In genomic region chr17:76598004-76598439, GRCh38 we compare ENCODE assay signal across 15 cellular contexts. TPM values are rescaled to one million over a fixed set of nuclear protein-coding genes. Genes with fewer than 3 reads are reported as not detected.
DNase-seq lines count a peak whose midpoint lies in the region; ATAC-seq and TF ChIP-seq lines count a peak whose summit lies in the region.
"Had no signal": no experiment of that assay in that cellular context is flagged by ENCODE, and none has a peak within 500 bp of the region (broad histone marks: within the 10 kb centered on the region; RNA-seq: fewer than 3 reads in every experiment).

No MANE protein-coding gene starts in this region.

- no peak for ATAC-seq in foreskin keratinocyte
- no peak for ATAC-seq in GM19328 (IDR thresholded peaks at IDR 0.05; ENCODE audit: unreplicated experiment)

- TF ChIP-seq CTCF in foreskin keratinocyte (conservative IDR thresholded peaks at IDR 0.05) = no peak
- no peak for TF ChIP-seq CTCF in spleen (IDR thresholded peaks at IDR 0.05 in 8 of 11, conservative IDR thresholded peaks at IDR 0.05 in 3 of 11)

- peaks cover 35% of the 10 kb centered on the region for H3K4me1 ChIP-seq in foreskin keratinocyte
- peaks cover 17 to 52% (median 41%) of the 10 kb centered on the region in 6 donors for H3K4me1 ChIP-seq in spleen

- peak overlapping the region in 1 of 8 donors; percentile 7 for H3K4me3 ChIP-seq in spleen
- H3K4me3 ChIP-seq: transverse colon had no signal

- DNase-seq in NCI-H2081 (lab: John Stamatoyannopoulos, UW) = peak; percentile 31 to 66
- no peak for DNase-seq in NCI-H2081 treated with DMSO at 0.1 percent for 48 hours (lab: John Stamatoyannopoulos, UW)
- peak; percentile 84 for DNase-seq in NOMO-1 treated with DMSO at 0.1 percent for 48 hours (lab: John Stamatoyannopoulos, UW; ENCODE audit: unreplicated experiment)
- no peak for DNase-seq in foreskin keratinocyte
- DNase-seq in spleen = no peak
- DNase-seq in stimulated activated CD4-positive, alpha-beta T cell treated with anti-CD3 and anti-CD28 coated beads, Interleukin-1b, Interleukin-23, amount 100 ng/mL, for 48 hours = no peak
- no peak for DNase-seq in activated naive CD4-positive, alpha-beta T cell (lab: John Stamatoyannopoulos, UW)
- DNase-seq: brain microvascular endothelial cell; foreskin melanocyte; stimulated activated CD4-positive, alpha-beta T cell treated with anti-CD3 and anti-CD28 coated beads, Interleukin-2, amount 100 ng/mL, for 48 hours; SW 1271; transverse colon had no signal

- TF ChIP-seq POLR2A in spleen (IDR thresholded peaks at IDR 0.05) = no peak

- WGBS in spleen, 5 donors = 0 to 11% (median 10%) methylated on average over 2 of the region's 2 CpGs

- no peaks in the 10 kb centered on the region for H3K27me3 ChIP-seq in foreskin keratinocyte
- H3K27me3 ChIP-seq in spleen (replicated peaks in 1 of 7) = peaks cover 0 to 19% (median 0%) of the 10 kb centered on the region in 7 donors
- H3K27me3 ChIP-seq: brain microvascular endothelial cell had no signal

- no peaks in the 10 kb centered on the region for H3K9me3 ChIP-seq in spleen
- H3K9me3 ChIP-seq: transverse colon had no signal

- H3K27ac ChIP-seq in foreskin keratinocyte = peak overlapping the region; percentile 84
- H3K27ac ChIP-seq in spleen = peak overlapping the region in 7 of 8 donors; percentile 18 to 85 (median 76)
- H3K27ac ChIP-seq: brain microvascular endothelial cell, KMS-11, transverse colon had no signal

- intact Hi-C loops in spleen (cut with DNase I; ENCODE audit: low total_unique reads) = no loop called here

- H3K36me3 ChIP-seq in spleen = no peaks in the 10 kb centered on the region
- H3K36me3 ChIP-seq: brain microvascular endothelial cell, transverse colon had no signal

RNA-seq across cellular contexts. Expression of gene ST6GALNAC2, which starts 12.4 kb away (rescaled TPM):
- total RNA-seq in foreskin keratinocyte (23.4 and 38.5 TPM in 2 replicates), spleen (10 to 100 TPM in 3 of 7 donors, 1 to 10 TPM in 4; 8.1 to 15.7 (median 9.8) TPM)
- polyA plus RNA-seq in foreskin keratinocyte (21.4 and 31.8 TPM in 2 replicates), spleen (1 to 10 TPM; 1.1 to 4.8 (median 1.3) TPM)
- total RNA-seq: A673 had no signal

RNA-seq across cellular contexts. Expression of gene ST6GALNAC1, which starts 45.5 kb away (rescaled TPM):
- total RNA-seq in foreskin keratinocyte (0.14 TPM in 2 replicates), spleen (10 to 100 TPM in 6 of 7 donors, 1 to 10 TPM in 1; 6.1 to 25.3 (median 13.5) TPM)
- polyA plus RNA-seq in foreskin keratinocyte (0.29 and 0.33 TPM in 2 replicates), spleen (10 to 100 TPM in 1 of 3 donors, 1 to 10 TPM in 2; 2.3 to 13.2 (median 4.8) TPM)
- total RNA-seq: A673 had no signal

RNA-seq across cellular contexts. Expression of gene PRCD, which starts 58.2 kb away (rescaled TPM):
- total RNA-seq in foreskin keratinocyte (0.63 and 0.88 TPM in 2 replicates), spleen (10 to 100 TPM in 2 of 7 donors, 1 to 10 TPM in 5; 3.5 to 18.8 (median 9.2) TPM)
- polyA plus RNA-seq in foreskin keratinocyte (0.93 and 0.99 TPM in 2 replicates), spleen (10 to 100 TPM; 28.9 to 54.1 (median 29.6) TPM)
- total RNA-seq: A673 had no signal

Comparison
In these comparisons a context has a peak if more than half of its experiments do, and no peak if none do; other contexts are left out.
1. DNase-seq: peak in NCI-H2081 (2 of 2) and NOMO-1 treated with DMSO at 0.1 percent for 48 hours (single experiment); none in NCI-H2081 treated with DMSO at 0.1 percent for 48 hours (single experiment), foreskin keratinocyte (0 of 2), spleen (single experiment), stimulated activated CD4-positive, alpha-beta T cell treated with anti-CD3 and anti-CD28 coated beads, Interleukin-1b, Interleukin-23, amount 100 ng/mL, for 48 hours (single experiment) and activated naive CD4-positive, alpha-beta T cell (0 of 4).